In the genomic region with DNA sequence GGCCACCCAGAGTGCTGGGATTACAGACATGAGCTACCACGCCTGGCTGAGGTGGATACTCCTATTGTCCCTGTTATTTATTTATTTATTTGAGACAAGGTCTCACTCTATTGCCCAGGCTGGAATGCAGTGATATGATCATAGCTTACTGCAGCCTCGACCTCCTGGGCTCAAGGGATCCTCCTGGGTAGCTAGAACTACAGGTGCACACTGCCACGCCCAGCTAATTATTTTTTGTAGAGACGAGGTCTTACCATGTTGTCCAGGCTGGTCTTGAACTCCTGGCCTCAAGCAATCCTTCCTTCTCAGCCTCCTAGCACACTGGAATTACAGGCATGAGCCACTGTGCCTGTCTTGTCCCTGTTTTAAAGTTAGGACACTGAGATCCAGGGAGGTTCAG, we compare ENCODE assay signal across 11 cellular contexts. TPM values are rescaled to one million over a fixed set of nuclear protein-coding genes. Genes with fewer than 3 reads are reported as not detected.
DNase-seq lines count a peak whose midpoint lies in the region; ATAC-seq and TF ChIP-seq lines count a peak whose summit lies in the region.
"Had no signal": no experiment of that assay in that cellular context is flagged by ENCODE, and none has a peak within 500 bp of the region (broad histone marks: within the 10 kb centered on the region; RNA-seq: fewer than 3 reads in every experiment).

No MANE protein-coding gene starts in this region.

- H3K4me1 Mint-ChIP-seq in effector memory CD8-positive, alpha-beta T cell (ENCODE audit: low read depth in 2 of 2): peaks cover 76 to 77% of the 10 kb centered on the region in 2 donors
- peaks cover 32% of the 10 kb centered on the region for H3K4me1 Mint-ChIP-seq in type B pancreatic cell (ENCODE audit: unreplicated experiment)

- H3K4me3 Mint-ChIP-seq in effector memory CD8-positive, alpha-beta T cell: peak overlapping the region; percentile 60 to 80
- no peak overlapping the region for H3K4me3 Mint-ChIP-seq in type B pancreatic cell

- POLR2A ChIA-PET in RWPE1 (lab: Yijun Ruan, JAX; ENCODE audit: low non-redundant PET): no interaction called here

- DNase-seq in left ventricle myocardium inferior (no peak), cardiac septum (ENCODE audit: low spot score) (no peak), RWPE1 (ENCODE audit: low spot score) (no peak), type B pancreatic cell (ENCODE audit: extremely low spot score, unreplicated experiment) (no peak), GF-D8 (lab: John Stamatoyannopoulos, UW) (no peak), GM20000 (ENCODE audit: low spot score) (no peak), NOMO-1 (lab: John Stamatoyannopoulos, UW; ENCODE audit: unreplicated experiment in 2 of 2) (no peak)
- no peak for DNase-seq in effector memory CD8-positive, alpha-beta T cell
- DNase-seq: DMS79, glutamatergic neuron, OCI-M1 had no signal

- TF ChIP-seq CTCF in left ventricle myocardium inferior (IDR thresholded peaks at IDR 0.05; ENCODE audit: borderline replicate concordance) (no peak), RWPE1 (conservative IDR thresholded peaks at IDR 0.05; ENCODE audit: low read depth) (no peak), type B pancreatic cell (conservative IDR thresholded peaks at IDR 0.05) (no peak), GM20000 (IDR thresholded peaks at IDR 0.05; ENCODE audit: extremely low read depth, missing control alignments) (no peak)

- H3K27ac ChIP-seq in left ventricle myocardium inferior (replicated peaks) (peak overlapping the region; percentile 85), RWPE1 (0 out of 2 replicates have a peak overlapping the region, but pooled peaks have one; percentile 74)

- CTCF ChIA-PET in RWPE1 (lab: Yijun Ruan, JAX): interaction anchor here (0.8 to 1.3 kb wide), 2 partner anchors 18 to 24 kb away, joined by 3 to 4 read pairs; no protein-coding TSS in a partner anchor

- no peak overlapping the region for H3K4me3 ChIP-seq in left ventricle myocardium inferior

- H3K36me3 ChIP-seq in left ventricle myocardium inferior: no peaks in the 10 kb centered on the region

- no peaks in the 10 kb centered on the region for H3K9me3 ChIP-seq in left ventricle myocardium inferior (replicated peaks)

- H3K27ac Mint-ChIP-seq in effector memory CD8-positive, alpha-beta T cell: peak overlapping the region; percentile 76 to 92
- peak overlapping the region; percentile 26 for H3K27ac Mint-ChIP-seq in type B pancreatic cell

- intact Hi-C loops in left ventricle myocardium inferior (cut with micrococcal nuclease) (no loop called here), cardiac septum (cut with DNase I) (no loop called here)

- no peaks in the 10 kb centered on the region for H3K9me3 Mint-ChIP-seq in effector memory CD8-positive, alpha-beta T cell
- no peaks in the 10 kb centered on the region for H3K9me3 Mint-ChIP-seq in type B pancreatic cell

- no peak for ATAC-seq in effector memory CD8-positive, alpha-beta T cell (replicated peaks)

- no peaks in the 10 kb centered on the region for H3K27me3 Mint-ChIP-seq in effector memory CD8-positive, alpha-beta T cell
- H3K27me3 Mint-ChIP-seq in type B pancreatic cell: no peaks in the 10 kb centered on the region

- H3K27me3 ChIP-seq in left ventricle myocardium inferior (ENCODE audit: low read depth): no peaks in the 10 kb centered on the region

- peaks cover 92% of the 10 kb centered on the region for H3K4me1 ChIP-seq in left ventricle myocardium inferior

- H3K36me3 Mint-ChIP-seq in effector memory CD8-positive, alpha-beta T cell (ENCODE audit: insufficient read depth): peaks cover 14% of the 10 kb centered on the region
- no peaks in the 10 kb centered on the region for H3K36me3 Mint-ChIP-seq in type B pancreatic cell

RNA-seq across cellular contexts. Expression of gene LDLRAP1, which starts 5.2 kb away (rescaled TPM):
- 14.4 TPM for total RNA-seq in left ventricle myocardium inferior
- 14.4 TPM for total RNA-seq in cardiac septum
- 20.7 and 21.3 TPM in 2 replicates for total RNA-seq in type B pancreatic cell (ENCODE audit: low replicate concordance)
